ENCODE assay signal across 10 cellular contexts in the genomic region with DNA sequence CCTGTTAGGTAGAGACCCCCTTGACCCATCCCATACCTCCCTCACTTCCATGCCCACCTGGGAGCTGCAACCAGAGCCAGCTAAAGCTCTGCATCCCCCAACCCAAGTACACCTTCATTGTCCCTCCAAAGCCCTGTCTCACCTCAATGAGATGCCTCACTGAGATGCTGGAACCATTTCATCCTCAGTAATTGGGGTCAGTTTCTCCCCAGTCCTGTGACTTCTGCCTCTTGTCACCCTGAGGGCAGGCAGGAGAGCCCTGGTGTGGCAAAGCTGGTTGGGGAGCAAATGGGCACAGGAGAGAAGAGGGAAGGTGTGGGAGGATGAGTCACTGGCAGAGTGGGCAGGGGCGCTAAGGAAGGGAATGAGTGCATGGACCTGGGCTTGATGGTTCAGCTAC. TPM values are rescaled to one million over a fixed set of nuclear protein-coding genes. Genes with fewer than 3 reads are reported as not detected.
DNase-seq lines count a peak whose midpoint lies in the region; ATAC-seq, FAIRE-seq and TF ChIP-seq lines count a peak whose summit lies in the region.
"Had no signal": no experiment of that assay in that cellular context is flagged by ENCODE, and none has a peak within 500 bp of the region (broad histone marks: within the 10 kb centered on the region; RNA-seq: fewer than 3 reads in every experiment).

No MANE protein-coding gene starts in this region.

- no peak overlapping the region for H4K91ac ChIP-seq in H9 (ENCODE audit: insufficient read length, low read depth, low read length)

- no CpG with 5 or more reads among the region's 1 CpG for WGBS in H9 (ENCODE audit: extremely low coverage, insufficient read length, low lambda C conversion rate)

- no peaks in the 10 kb centered on the region for H3K36me3 ChIP-seq in endothelial cell of umbilical vein (ENCODE audit: control insufficient read depth in 2 of 2, extremely low read depth in 1 of 2, insufficient read depth in 2 of 2, low read length in 2 of 2)
- H3K36me3 ChIP-seq: cardiac muscle cell had no signal

- no peak overlapping the region for H4K5ac ChIP-seq in H9 (ENCODE audit: insufficient read length, low read depth, low read length)

- no peak overlapping the region for H3K14ac ChIP-seq in H9 (ENCODE audit: insufficient read depth, low read length)

- CTCF ChIA-PET in endothelial cell of umbilical vein (lab: Charles Lee): interaction anchor here (0.7 to 5.3 kb wide), 9 partner anchors 14 to 92 kb away, joined by 3 to 73 read pairs (median 16); a partner anchor contains a TSS

- H2AK5ac ChIP-seq in H9 (ENCODE audit: insufficient read length, low read length): no peak overlapping the region

- H3K27ac Mint-ChIP-seq in H9: peak overlapping the region in 1 of 3 experiments; percentile 89; a peak in 2 of 7 replicates
- peak overlapping the region; percentile 82 for H3K27ac Mint-ChIP-seq in T-helper 2 cell treated with Interferon-gamma antibody and Interleukin-4, amounts not matched to agents 5 μg/mL and 100 μg/mL, for 36 hours

- no peak overlapping the region for H3K4me3 ChIP-seq in endothelial cell of umbilical vein (replicated peaks in 1 of 3; ENCODE audit: insufficient read depth in 1 of 3, low read depth in 1 of 3, low read length in 3 of 3)
- H3K4me3 ChIP-seq: cardiac muscle cell had no signal

- no peaks in the 10 kb centered on the region for H3K79me1 ChIP-seq in H9 (ENCODE audit: insufficient read depth, low read depth, low read length, poor library complexity, severe bottlenecking)

- peaks cover 8% of the 10 kb centered on the region in 2 experiments for H3K4me1 Mint-ChIP-seq in H9
- peaks cover 30% of the 10 kb centered on the region for H3K4me1 Mint-ChIP-seq in T-helper 2 cell treated with Interferon-gamma antibody and Interleukin-4, amounts not matched to agents 5 μg/mL and 100 μg/mL, for 36 hours (ENCODE audit: low read depth)

- no peak overlapping the region for H3K4ac ChIP-seq in H9 (ENCODE audit: low read depth, low read length)

- H2BK120ac ChIP-seq in H9 (ENCODE audit: low read depth, low read length, poor library complexity, severe bottlenecking): no peak overlapping the region

- H3K4me2 ChIP-seq in H9 (ENCODE audit: insufficient read depth, insufficient read length, low read length) (no peak overlapping the region), endothelial cell of umbilical vein (ENCODE audit: insufficient read depth, low read length) (no peak overlapping the region)

- dilution Hi-C loops in endothelial cell of umbilical vein (cut with MboI; ENCODE audit: extremely low pct_ligation_motif_present, low sequenced_read_pairs): no loop called here

- H3K9me3 ChIP-seq in H9 (ENCODE audit: control insufficient read depth, low read depth, low read length): no peaks in the 10 kb centered on the region
- H3K9me3 ChIP-seq in endothelial cell of umbilical vein (replicated peaks; ENCODE audit: control insufficient read depth, insufficient read depth, low read length): no peaks in the 10 kb centered on the region

- H3K23me2 ChIP-seq in H9 (ENCODE audit: insufficient read length, low read depth, low read length, poor library complexity, severe bottlenecking): no peaks in the 10 kb centered on the region

- FAIRE-seq in endothelial cell of umbilical vein (lab: Jason Lieb, UNC): no peak
- FAIRE-seq: islet of Langerhans had no signal

- H3K23ac ChIP-seq in H9 (ENCODE audit: insufficient read length, low read depth, low read length): no peak overlapping the region

- no peak overlapping the region for H3K56ac ChIP-seq in H9 (ENCODE audit: insufficient read length, low read depth, low read length)

- H3K27ac ChIP-seq in H9 (ENCODE audit: insufficient read length, low read depth, low read length) (no peak overlapping the region), endothelial cell of umbilical vein (ENCODE audit: insufficient read depth, low read depth, low read length) (peak overlapping the region; percentile 72)
- H3K27ac ChIP-seq: cardiac muscle cell had no signal

- POLR2A ChIA-PET in endothelial cell of umbilical vein (lab: Charles Lee): interaction anchor here (0.7 kb wide), 1 partner anchor 48 kb away, joined by 3 read pairs; no protein-coding TSS in a partner anchor

- DNase-seq in H9 (no peak), endothelial cell of umbilical vein (ENCODE audit: low read depth, low spot score) (no peak), MV-4-11 (lab: John Stamatoyannopoulos, UW) (no peak), COR-L47 (lab: John Stamatoyannopoulos, UW) (no peak)
- DNase-seq in T-helper 2 cell treated with Interferon-gamma antibody and Interleukin-4, amounts not matched to agents 5 μg/mL and 100 μg/mL, for 36 hours (ENCODE audit: low spot score): peak; percentile 60
- DNase-seq in stimulated activated CD4-positive, alpha-beta T cell treated with anti-CD3 and anti-CD28 coated beads, Interleukin-4, amount 100 ng/mL, for 4 hours: peak; percentile 24 to 36

- ATAC-seq in HG03378 (IDR thresholded peaks at IDR 0.05; ENCODE audit: unreplicated experiment) (no peak), GM18909 (IDR thresholded peaks at IDR 0.05; ENCODE audit: poor library complexity, unreplicated experiment) (no peak)

- no peak overlapping the region for H3K9ac ChIP-seq in H9 (ENCODE audit: extremely low read depth, insufficient read length, low read length)
- no peak overlapping the region for H3K9ac ChIP-seq in endothelial cell of umbilical vein (replicated peaks; ENCODE audit: extremely low read depth, insufficient read depth, low read length)

- H3K4me3 Mint-ChIP-seq in H9: no peak overlapping the region
- peak overlapping the region; percentile 60 for H3K4me3 Mint-ChIP-seq in T-helper 2 cell treated with Interferon-gamma antibody and Interleukin-4, amounts not matched to agents 5 μg/mL and 100 μg/mL, for 36 hours

- H3K18ac ChIP-seq in H9 (ENCODE audit: insufficient read length, low read depth, low read length): peak overlapping the region; percentile 24

- no peak overlapping the region for H2BK5ac ChIP-seq in H9 (ENCODE audit: insufficient read length, low read length)

- no peak overlapping the region for H4K8ac ChIP-seq in H9 (replicated peaks; ENCODE audit: insufficient read length, low read depth, low read length)

- no peaks in the 10 kb centered on the region for H3K9me1 ChIP-seq in endothelial cell of umbilical vein (replicated peaks; ENCODE audit: control insufficient read depth, extremely low read depth, insufficient read depth, low read length)

- H3K27me3 Mint-ChIP-seq in H9 (ENCODE audit: low read depth): no peaks in the 10 kb centered on the region; the same call in 1 of the 2 replicates
- no peaks in the 10 kb centered on the region for H3K27me3 Mint-ChIP-seq in T-helper 2 cell treated with Interferon-gamma antibody and Interleukin-4, amounts not matched to agents 5 μg/mL and 100 μg/mL, for 36 hours (ENCODE audit: low read depth)

- H2AFZ ChIP-seq in H9 (ENCODE audit: low read length) (no peak overlapping the region), endothelial cell of umbilical vein (ENCODE audit: low read depth, low read length) (peak overlapping the region; percentile 35)

- intact Hi-C loops in endothelial cell of umbilical vein (cut with micrococcal nuclease): loop anchor here (1.0 to 5.0 kb wide), 2 partner anchors 109 to 119 kb away; a partner anchor contains a TSS

- no peak for TF ChIP-seq POLR2A in endothelial cell of umbilical vein (IDR thresholded peaks at IDR 0.05; ENCODE audit: low read depth, low read length)

- H3T11ph ChIP-seq in H9 (ENCODE audit: low read length): no peak overlapping the region

- H4K20me1 ChIP-seq in H9 (ENCODE audit: control insufficient read depth, insufficient read depth, insufficient read length) (no peaks in the 10 kb centered on the region), endothelial cell of umbilical vein (replicated peaks; ENCODE audit: control insufficient read depth, extremely low read depth, insufficient read depth, low read length) (no peaks in the 10 kb centered on the region)

- no peak for TF ChIP-seq CTCF in H9 (conservative IDR thresholded peaks at IDR 0.05)
- TF ChIP-seq CTCF in endothelial cell of umbilical vein (IDR thresholded peaks at IDR 0.05; ENCODE audit: extremely low read depth in 1 of 2, insufficient read depth in 1 of 2, low read depth in 1 of 2, low read length in 2 of 2): no peak

- H2BK12ac ChIP-seq in H9 (ENCODE audit: insufficient read length, low read depth, low read length): no peak overlapping the region

- TSS peak; percentile 67 for BruUV-seq in endothelial cell of umbilical vein (replicated peaks; lab: Mats Ljungman, UMichigan)

- H2BK20ac ChIP-seq in H9 (ENCODE audit: low read depth, low read length, poor library complexity, severe bottlenecking): no peak overlapping the region

- H2BK15ac ChIP-seq in H9 (ENCODE audit: low read depth, low read length): no peak overlapping the region

- H3K27me3 ChIP-seq in H9 (ENCODE audit: insufficient read depth, low read length): no peaks in the 10 kb centered on the region
- H3K27me3 ChIP-seq in endothelial cell of umbilical vein (ENCODE audit: control insufficient read depth in 2 of 2, insufficient read depth in 2 of 2, low read length in 2 of 2): no peaks in the 10 kb centered on the region
- H3K27me3 ChIP-seq: cardiac muscle cell had no signal

- H3K79me2 ChIP-seq in H9 (ENCODE audit: insufficient read depth, low read length): no peaks in the 10 kb centered on the region
- H3K79me2 ChIP-seq in endothelial cell of umbilical vein (ENCODE audit: control insufficient read depth, insufficient read depth, low read length): no peaks in the 10 kb centered on the region

- peaks cover 2% of the 10 kb centered on the region; the same call in 1 of the 2 replicates for H3K4me1 ChIP-seq in H9 (ENCODE audit: insufficient read depth, low read length)
- H3K4me1 ChIP-seq in endothelial cell of umbilical vein (ENCODE audit: control insufficient read depth, extremely low read depth, insufficient read depth, low read length): peaks cover 38% of the 10 kb centered on the region

- H3K36me3 Mint-ChIP-seq in H9 (ENCODE audit: insufficient read depth in 1 of 3, low read depth in 3 of 3): no peaks in the 10 kb centered on the region
- H3K36me3 Mint-ChIP-seq in T-helper 2 cell treated with Interferon-gamma antibody and Interleukin-4, amounts not matched to agents 5 μg/mL and 100 μg/mL, for 36 hours (ENCODE audit: low read depth): no peaks in the 10 kb centered on the region

- H3K9me3 Mint-ChIP-seq in H9: no peaks in the 10 kb centered on the region
- H3K9me3 Mint-ChIP-seq in T-helper 2 cell treated with Interferon-gamma antibody and Interleukin-4, amounts not matched to agents 5 μg/mL and 100 μg/mL, for 36 hours: no peaks in the 10 kb centered on the region

RNA-seq across cellular contexts. Expression of a gene that starts 27.9 kb away (rescaled TPM):
- total RNA-seq in H9 (2021) (not detected in 2 replicates), endothelial cell of umbilical vein (not detected in 2 replicates)
- not detected in 2 replicates for polyA plus RNA-seq in endothelial cell of umbilical vein
- not detected in 2 replicates for polyA plus RNA-seq in endothelial cell of umbilical vein (2011; cell fraction: cytosol; rRNA removed)
- polyA plus RNA-seq in endothelial cell of umbilical vein (2011; cell fraction: nucleus; rRNA removed): not detected in 2 replicates
- polyA plus RNA-seq in endothelial cell of umbilical vein (2012): not detected in 2 replicates
- polyA minus RNA-seq in endothelial cell of umbilical vein: not detected in 2 replicates
- not detected for polyA minus RNA-seq in endothelial cell of umbilical vein (2011; cell fraction: cytosol; rRNA and poly(A)+ RNA removed)
- not detected in 2 replicates for polyA minus RNA-seq in endothelial cell of umbilical vein (2011; cell fraction: nucleus; rRNA and poly(A)+ RNA removed)
- total RNA-seq: cardiac muscle cell had no signal
- polyA plus RNA-seq: cardiac muscle cell had no signal

RNA-seq across cellular contexts. Expression of a gene that starts 47.2 kb away (rescaled TPM):
- total RNA-seq in H9 (2021) (120 and 123 TPM in 2 replicates), endothelial cell of umbilical vein (141 and 149 TPM in 2 replicates)
- 47.0 and 52.7 TPM in 2 replicates for polyA plus RNA-seq in endothelial cell of umbilical vein
- 44.5 and 45.5 TPM in 2 replicates for polyA plus RNA-seq in endothelial cell of umbilical vein (2011; cell fraction: cytosol; rRNA removed)
- 146 and 166 TPM in 2 replicates for polyA plus RNA-seq in endothelial cell of umbilical vein (2011; cell fraction: nucleus; rRNA removed)
- 88.7 and 117 TPM in 2 replicates for polyA plus RNA-seq in endothelial cell of umbilical vein (2012)
- 95.5 and 107 TPM in 2 replicates for polyA minus RNA-seq in endothelial cell of umbilical vein
- polyA minus RNA-seq in endothelial cell of umbilical vein (2011; cell fraction: cytosol; rRNA and poly(A)+ RNA removed): 25.2 TPM
- polyA minus RNA-seq in endothelial cell of umbilical vein (2011; cell fraction: nucleus; rRNA and poly(A)+ RNA removed): 82.9 and 138 TPM in 2 replicates

Comparison
In these comparisons a context has a peak if more than half of its experiments do, and no peak if none do; other contexts are left out.
1. DNase-seq: peak in T-helper 2 cell treated with Interferon-gamma antibody and Interleukin-4, amounts not matched to agents 5 μg/mL and 100 μg/mL, for 36 hours (single experiment) and stimulated activated CD4-positive, alpha-beta T cell treated with anti-CD3 and anti-CD28 coated beads, Interleukin-4, amount 100 ng/mL, for 4 hours (2 of 2); none in H9 (single experiment), endothelial cell of umbilical vein (single experiment), MV-4-11 (single experiment) and COR-L47 (single experiment).